In genomic region chr19:4360641-4361151, GRCh38 we compare ENCODE assay signal across 16 cellular contexts. TPM values are rescaled to one million over a fixed set of nuclear protein-coding genes. Genes with fewer than 3 reads are reported as not detected.
A peak's percentile ranks its signal among the peaks of the same experiment; 100 is the strongest.
DNase-seq lines count a peak whose midpoint lies in the region; TF ChIP-seq lines count a peak whose summit lies in the region.
"Had no signal": no experiment of that assay in that cellular context is flagged by ENCODE, and none has a peak within 500 bp of the region (broad histone marks: within the 10 kb centered on the region; RNA-seq: fewer than 3 reads in every experiment).

No MANE protein-coding gene starts in this region.

- peaks cover 7% of the 10 kb centered on the region for H3K36me3 Mint-ChIP-seq in mesothelial cell of epicardium

- dilution Hi-C loops in mammary epithelial cell (cut with HindIII; ENCODE audit: low sequenced_read_pairs): loop anchor here (5.0 to 10.0 kb wide), 3 partner anchors 57 to 826 kb away; partner anchors contain the start of genes TEKTIP1 and ZBTB7A

- peak overlapping the region; percentile 66 for H3K27ac Mint-ChIP-seq in mesothelial cell of epicardium
- H3K27ac Mint-ChIP-seq: activated T-helper 1 cell treated with anti-CD3 and anti-CD28 coated beads, Interleukin-12 subunit alpha, Interleukin-12 subunit beta, Interleukin-2, Interleukin-4 antibody, amounts not matched to agents 30 ng/mL and 10 ng/mL and 1 ng/mL, durations not matched to agents 14 hours and 24 hours and 36 hours had no signal

- H3K4me1 Mint-ChIP-seq in mesothelial cell of epicardium: no peaks in the 10 kb centered on the region

- TF ChIP-seq CTCF in HEK293 (tag by site-specific recombination; IDR thresholded peaks at IDR 0.05): no peak
- no peak for TF ChIP-seq CTCF in mammary epithelial cell (conservative IDR thresholded peaks at IDR 0.05 in 1 of 2, IDR thresholded peaks at IDR 0.05 in 1 of 2; ENCODE audit: extremely low read depth in 1 of 2, insufficient read depth in 1 of 2, low read depth in 1 of 2, low read length in 2 of 2)
- no peak for TF ChIP-seq CTCF in mesothelial cell of epicardium (IDR thresholded peaks at IDR 0.05; ENCODE audit: unreplicated experiment)

- BruUV-seq in mammary epithelial cell (replicated peaks; lab: Mats Ljungman, UMichigan): TSS peak; percentile 66

- H3K79me2 ChIP-seq in mammary epithelial cell (ENCODE audit: insufficient read depth, low read length): no peaks in the 10 kb centered on the region

- no peak overlapping the region for H2AFZ ChIP-seq in mammary epithelial cell (ENCODE audit: low read depth, low read length)

- H3K4me3 Mint-ChIP-seq in mesothelial cell of epicardium: no peak overlapping the region
- H3K4me3 Mint-ChIP-seq: activated T-helper 1 cell treated with anti-CD3 and anti-CD28 coated beads, Interleukin-12 subunit alpha, Interleukin-12 subunit beta, Interleukin-2, Interleukin-4 antibody, amounts not matched to agents 30 ng/mL and 10 ng/mL and 1 ng/mL, durations not matched to agents 14 hours and 24 hours and 36 hours had no signal

- H3K9me3 ChIP-seq in HEK293 (ENCODE audit: control insufficient read depth, insufficient read depth, low read depth, low read length): no peaks in the 10 kb centered on the region
- H3K9me3 ChIP-seq in mammary epithelial cell (replicated peaks; ENCODE audit: insufficient read depth, low read length): no peaks in the 10 kb centered on the region
- H3K9me3 ChIP-seq: BLaER1 treated with 17β-estradiol and CSF1 and Interleukin-3, amounts not matched to agents 10 nM and 100 nM had no signal

- H4K20me1 ChIP-seq in mammary epithelial cell (ENCODE audit: insufficient read depth, low read length): no peaks in the 10 kb centered on the region

- in situ Hi-C loops in mammary epithelial cell (cut with MboI; ENCODE audit: low sequenced_read_pairs in 2 of 2): loop anchor here in 1 of 2 donors (25.0 kb wide), 1 partner anchor 98 kb away; no protein-coding TSS in a partner anchor

- POLR2A ChIA-PET in HEK293 (lab: Yijun Ruan, JAX): interaction anchor here (0.7 to 1.8 kb wide), 2 partner anchors 18 to 824 kb away, joined by 3 to 5 read pairs; no protein-coding TSS in a partner anchor

- no peaks in the 10 kb centered on the region for H3K27me3 Mint-ChIP-seq in mesothelial cell of epicardium (ENCODE audit: low read depth)

- no peak overlapping the region for H3K9ac ChIP-seq in mammary epithelial cell (ENCODE audit: insufficient read depth, low read length)

- no peaks in the 10 kb centered on the region for H3K9me3 Mint-ChIP-seq in mesothelial cell of epicardium
- H3K9me3 Mint-ChIP-seq: activated T-helper 1 cell treated with anti-CD3 and anti-CD28 coated beads, Interleukin-12 subunit alpha, Interleukin-12 subunit beta, Interleukin-2, Interleukin-4 antibody, amounts not matched to agents 30 ng/mL and 10 ng/mL and 1 ng/mL, durations not matched to agents 14 hours and 24 hours and 36 hours had no signal

- H3K36me3 ChIP-seq in HEK293 (ENCODE audit: control insufficient read depth in 2 of 2, insufficient read depth in 1 of 2, low read length in 2 of 2): peaks cover 12 to 70% of the 10 kb centered on the region in 2 experiments; a peak in 2 of 3 replicates
- peaks cover 3% of the 10 kb centered on the region for H3K36me3 ChIP-seq in mammary epithelial cell (ENCODE audit: insufficient read depth, low read length)

- H3K27ac ChIP-seq in HEK293 (ENCODE audit: extremely low read depth, low read depth, low read length): 0 out of 2 replicates have a peak overlapping the region, but pooled peaks have one; percentile 11
- no peak overlapping the region for H3K27ac ChIP-seq in mammary epithelial cell (ENCODE audit: insufficient read depth, low read depth, low read length)

- H3K4me3 ChIP-seq in HEK293 (ENCODE audit: low read depth, low read length): no peak overlapping the region
- H3K4me3 ChIP-seq in mammary epithelial cell (replicated peaks in 1 of 3; ENCODE audit: insufficient read depth in 1 of 3, low read depth in 2 of 3, low read length in 3 of 3): no peak overlapping the region
- H3K4me3 ChIP-seq: BLaER1 treated with 17β-estradiol and CSF1 and Interleukin-3, amounts not matched to agents 10 nM and 100 nM had no signal

- CTCF ChIA-PET in HEK293 (lab: Yijun Ruan, JAX): interaction anchor here (1.0 to 2.3 kb wide), 3 partner anchors 8 to 40 kb away, joined by 3 to 6 read pairs (median 4); partner anchors contain the start of gene SH3GL1
- CTCF ChIA-PET in mammary epithelial cell (lab: Charles Lee; ENCODE audit: low non-redundant PET): no interaction called here

- peak; percentile 10 for DNase-seq in AG08396 (ENCODE audit: low spot score)
- no peak for DNase-seq in mammary epithelial cell
- DNase-seq in mesothelial cell of epicardium (ENCODE audit: low spot score in 2 of 2, unreplicated experiment in 2 of 2): no peak
- no peak for DNase-seq in SIG-M5 (lab: John Stamatoyannopoulos, UW)
- DNase-seq in SKM-1 treated with dmso at 0.1 percent for 144 hours (lab: John Stamatoyannopoulos, UW; ENCODE audit: unreplicated experiment): no peak
- no peak for DNase-seq in epidermal melanocyte (ENCODE audit: insufficient read length, low spot score)
- DNase-seq in Kasumi-1 (lab: John Stamatoyannopoulos, UW): no peak
- DNase-seq: activated CD4-positive, alpha-beta T cell treated with anti-CD3 and anti-CD28 coated beads for 1 hour; KG1; midbrain; NCI-H1694 treated with DMSO at 0.1 percent for 48 hours; stimulated activated CD4-positive, alpha-beta T cell treated with anti-CD3 and anti-CD28 coated beads, Interleukin-2, amount 100 ng/mL, for 48 hours; stimulated activated naive CD4-positive, alpha-beta T cell treated with Interleukin-2 at 50 U/mL for 16 hours had no signal

- no peaks in the 10 kb centered on the region for H3K4me1 ChIP-seq in HEK293 (ENCODE audit: control insufficient read depth, insufficient read depth, low read length)
- H3K4me1 ChIP-seq in mammary epithelial cell (ENCODE audit: insufficient read depth, low read length): no peaks in the 10 kb centered on the region

- 67% methylated on average over 4 of the region's 12 CpGs for WGBS in mammary epithelial cell (ENCODE audit: low coverage, missing lambda C conversion rate)

- no peaks in the 10 kb centered on the region for H3K27me3 ChIP-seq in mammary epithelial cell (ENCODE audit: insufficient read depth, low read length)
- H3K27me3 ChIP-seq: BLaER1 treated with 17β-estradiol and CSF1 and Interleukin-3, amounts not matched to agents 10 nM and 100 nM had no signal

- intact Hi-C loops in mammary epithelial cell (cut with micrococcal nuclease): no loop called here

- no peak overlapping the region for H3K4me2 ChIP-seq in mammary epithelial cell (ENCODE audit: insufficient read depth, low read depth, low read length)
- H3K4me2 ChIP-seq: BLaER1 treated with 17β-estradiol and CSF1 and Interleukin-3, amounts not matched to agents 10 nM and 100 nM had no signal

TF ChIP-seq in HEK293, 187 proteins besides CTCF, POLR2A, EP300 and RAD21 (continues in another document):
- TF ChIP-seq ZNF548 (tag by site-specific recombination; IDR thresholded peaks at IDR 0.05) (no peak), ZSCAN23 (tag by site-specific recombination; IDR thresholded peaks at IDR 0.05) (no peak), KLF1 (tag by site-specific recombination; IDR thresholded peaks at IDR 0.05) (no peak), ZIC2 (tag by site-specific recombination; IDR thresholded peaks at IDR 0.05) (peak; percentile 52; the same call in 1 of the 2 replicates), YY1 (tag by site-specific recombination; IDR thresholded peaks at IDR 0.05) (no peak), ZNF266 (tag by site-specific recombination; IDR thresholded peaks at IDR 0.05; ENCODE audit: low read depth) (no peak), ZSCAN18 (tag by site-specific recombination; IDR thresholded peaks at IDR 0.05) (no peak), ZNF513 (tag by site-specific recombination; IDR thresholded peaks at IDR 0.05) (no peak)

RNA-seq across cellular contexts. Expression of gene MPND, which starts 17.3 kb away (rescaled TPM):
- total RNA-seq in mammary epithelial cell (10 to 100 TPM in 1 of 2 donors, 1 to 10 TPM in 1; 4.3 to 12.5 TPM), mesothelial cell of epicardium (34.6 to 42.4 TPM (median 42.2 TPM) in 3 replicates)
- 5.5 TPM for polyA plus RNA-seq in mammary epithelial cell
- 2.0 TPM for polyA minus RNA-seq in mammary epithelial cell

RNA-seq across cellular contexts. Expression of gene STAP2, which starts 22.1 kb away (rescaled TPM):
- total RNA-seq in mammary epithelial cell (10 to 100 TPM; 26.7 to 52.8 TPM), mesothelial cell of epicardium (74.0 to 79.4 TPM (median 75.3 TPM) in 3 replicates)
- 55.0 TPM for polyA plus RNA-seq in mammary epithelial cell
- polyA minus RNA-seq in mammary epithelial cell: 40.1 TPM

RNA-seq across cellular contexts. Expression of gene SH3GL1, which starts 39.7 kb away (rescaled TPM):
- total RNA-seq in mammary epithelial cell: 100 to 1,000 TPM in 1 of 2 donors, 10 to 100 TPM in 1; 80.5 to 149 TPM
- polyA plus RNA-seq in mammary epithelial cell: 84.9 TPM
- polyA minus RNA-seq in mammary epithelial cell: 55.7 TPM
- 89.9 to 91.7 TPM (median 90.1 TPM) in 3 replicates for total RNA-seq in mesothelial cell of epicardium

RNA-seq across cellular contexts. Expression of gene CHAF1A, which starts 41.7 kb away (rescaled TPM):
- total RNA-seq in mammary epithelial cell: 10 to 100 TPM in 1 of 2 donors, 1 to 10 TPM in 1; 4.0 to 30.0 TPM
- 24.4 TPM for polyA plus RNA-seq in mammary epithelial cell
- polyA minus RNA-seq in mammary epithelial cell: 16.8 TPM
- 30.9 to 35.1 TPM (median 33.1 TPM) in 3 replicates for total RNA-seq in mesothelial cell of epicardium

RNA-seq across cellular contexts. Expression of gene FSD1, which starts 56.3 kb away (rescaled TPM):
- total RNA-seq in mammary epithelial cell: 1 to 10 TPM in 1 of 2 donors, under 1 TPM in 1; 0.50 to 7.8 TPM
- polyA plus RNA-seq in mammary epithelial cell: 3.0 TPM
- polyA minus RNA-seq in mammary epithelial cell: not detected
- 16.4 to 17.7 TPM (median 17.1 TPM) in 3 replicates for total RNA-seq in mesothelial cell of epicardium
